Comparison of ENCODE assay signal across 20 cellular contexts in the genomic region with DNA sequence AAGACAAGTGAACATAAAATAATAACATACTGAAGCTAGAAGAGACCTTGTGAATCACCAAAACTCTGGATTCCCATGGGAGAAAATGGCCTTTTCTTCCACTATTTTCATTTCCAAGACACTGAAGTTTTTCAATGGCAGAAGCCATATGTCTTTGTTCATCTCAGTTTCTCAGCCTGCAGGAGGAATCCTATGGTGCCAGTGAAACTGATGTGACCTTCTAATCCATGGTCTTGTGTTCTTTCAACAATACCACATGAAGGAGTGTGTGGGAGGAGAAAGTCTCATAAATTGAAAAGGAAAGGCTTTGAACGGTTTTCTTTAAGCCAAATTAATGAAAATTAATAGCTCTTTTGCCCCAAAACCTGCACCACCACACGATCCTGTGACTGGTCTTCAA.
"Had no signal": no experiment of that assay in that cellular context is flagged by ENCODE, and none has a peak within 500 bp of the region (broad histone marks: within the 10 kb centered on the region; RNA-seq: fewer than 3 reads in every experiment).

No MANE protein-coding gene starts in this region.

- DNase-seq: colonic mucosa; cortex of kidney; dermis blood vessel endothelial cell; dorsolateral prefrontal cortex; effector CD4-positive, alpha-beta T cell; effector CD8-positive, alpha-beta T cell; effector memory CD4-positive, alpha-beta T cell; effector memory CD8-positive, alpha-beta T cell; endodermal cell; erythroblast; esophagus squamous epithelium; foreskin fibroblast; foreskin keratinocyte; gastrocnemius medialis; glutamatergic neuron; head of caudate nucleus; heart left ventricle; heart right ventricle had no signal

- ATAC-seq: effector memory CD8-positive, alpha-beta T cell; esophagus mucosa; foreskin keratinocyte; gastrocnemius medialis; gastroesophageal sphincter; heart left ventricle; heart right ventricle had no signal
